In genomic region chr20:46676649-46677316, GRCh38 we compare ENCODE assay signal across 2 cellular contexts. TPM values are rescaled to one million over a fixed set of nuclear protein-coding genes. Genes with fewer than 3 reads are reported as not detected.
"Had no signal": no experiment of that assay in that cellular context is flagged by ENCODE, and none has a peak within 500 bp of the region (broad histone marks: within the 10 kb centered on the region; RNA-seq: fewer than 3 reads in every experiment).

No MANE protein-coding gene starts in this region.

RNA-seq across cellular contexts. Expression of gene SLC13A3, which starts 25.5 kb away (rescaled TPM):
- total RNA-seq: HT1080 had no signal
- polyA plus RNA-seq: IgD-negative memory B cell had no signal

RNA-seq across cellular contexts. Expression of gene SLC2A10, which starts 32.7 kb away (rescaled TPM):
- polyA plus RNA-seq: IgD-negative memory B cell had no signal
